11 cellular contexts compared by ENCODE assay signal in the genomic region with DNA sequence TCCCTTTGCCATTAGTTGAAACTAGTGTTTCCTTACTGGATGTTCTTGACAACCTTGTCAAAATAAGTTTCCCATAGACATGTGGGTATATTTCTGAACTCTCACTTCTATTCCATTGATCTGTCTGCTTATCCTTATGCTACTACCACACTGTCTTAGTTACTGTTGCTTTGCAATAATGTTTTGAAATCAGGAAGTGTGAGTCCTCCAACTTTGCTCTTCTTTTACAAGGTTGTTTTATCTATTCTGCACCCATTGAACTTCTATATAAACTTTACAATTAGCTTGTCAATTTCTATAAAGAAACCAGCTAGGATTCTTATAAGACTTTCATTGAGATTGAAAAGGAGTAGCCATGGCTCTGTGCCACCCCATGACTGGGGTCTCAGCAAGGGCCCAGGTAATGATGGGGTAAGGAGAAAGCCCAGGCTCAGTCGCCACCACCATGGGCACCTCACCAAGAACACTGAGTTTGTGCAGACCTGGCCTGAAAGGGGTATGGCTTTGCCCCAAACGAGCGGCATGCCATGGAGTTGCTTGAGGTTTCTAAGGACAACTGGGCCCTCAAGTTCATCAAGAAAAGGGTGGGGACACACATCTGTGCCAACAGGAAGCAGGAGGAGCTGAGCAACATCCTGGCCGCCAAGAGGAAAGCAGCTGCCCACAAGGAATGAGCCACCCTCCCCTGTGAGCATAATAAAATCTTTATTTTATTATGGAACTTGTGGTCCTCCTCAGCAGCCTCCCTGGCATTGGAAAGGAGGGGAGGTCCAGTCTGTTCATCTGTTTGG. TPM values are rescaled to one million over a fixed set of nuclear protein-coding genes. Genes with fewer than 3 reads are reported as not detected.
DNase-seq lines count a peak whose midpoint lies in the region; ATAC-seq, FAIRE-seq and TF ChIP-seq lines count a peak whose summit lies in the region.
"Had no signal": no experiment of that assay in that cellular context is flagged by ENCODE, and none has a peak within 500 bp of the region (broad histone marks: within the 10 kb centered on the region; RNA-seq: fewer than 3 reads in every experiment).

No MANE protein-coding gene starts in this region.

- H3K27me3 ChIP-seq in bronchial epithelial cell (ENCODE audit: control insufficient read depth, insufficient read depth, low read length) = no peaks in the 10 kb centered on the region
- H3K27me3 ChIP-seq in keratinocyte (ENCODE audit: control insufficient read depth, extremely low read depth, insufficient read depth, low read length) = no peaks in the 10 kb centered on the region
- no peaks in the 10 kb centered on the region for H3K27me3 ChIP-seq in suprapubic skin

- no peak overlapping the region for H3K9ac ChIP-seq in keratinocyte (ENCODE audit: control insufficient read depth, extremely low read depth, insufficient read depth, low read length)

- H3K36me3 ChIP-seq in bronchial epithelial cell (ENCODE audit: control insufficient read depth, insufficient read depth, low read length) (no peaks in the 10 kb centered on the region), keratinocyte (ENCODE audit: control insufficient read depth in 2 of 2, extremely low read depth in 1 of 2, insufficient read depth in 2 of 2, low read length in 2 of 2) (no peaks in the 10 kb centered on the region), suprapubic skin (no peaks in the 10 kb centered on the region)

- H3K4me1 ChIP-seq in keratinocyte (ENCODE audit: control insufficient read depth, extremely low read depth, insufficient read depth, low read length) (peaks cover 8% of the 10 kb centered on the region), suprapubic skin (peaks cover 21% of the 10 kb centered on the region)

- H3K4me2 ChIP-seq in keratinocyte (ENCODE audit: control insufficient read depth, extremely low read depth, insufficient read depth, low read depth, low read length) = peak overlapping the region; percentile 17

- H3K79me2 ChIP-seq in keratinocyte (ENCODE audit: control insufficient read depth, insufficient read depth, low read length) = no peaks in the 10 kb centered on the region

- H3K27ac ChIP-seq in keratinocyte (ENCODE audit: control insufficient read depth, insufficient read depth, low read length) (no peak overlapping the region), suprapubic skin (peak overlapping the region; percentile 70)

- DNase-seq in LNCaP clone FGC (ENCODE audit: low read depth) (peak; percentile 3), bronchial epithelial cell (ENCODE audit: low read depth) (peak; percentile 63), keratinocyte (ENCODE audit: low read depth, low spot score) (no peak), suprapubic skin (ENCODE audit: low spot score in 2 of 2) (peak in 1 of 2 donors; percentile 71), GM10248 (ENCODE audit: extremely low spot score) (no peak), NCI-H2227 (lab: John Stamatoyannopoulos, UW; ENCODE audit: unreplicated experiment) (no peak), GDM1 (lab: John Stamatoyannopoulos, UW) (no peak)
- DNase-seq: activated CD4-positive, CD25-positive, alpha-beta regulatory T cell treated with anti-CD3 and anti-CD28 coated beads, Interleukin-2, amount 50 U/mL, for 72 hours had no signal

- H3K9me3 ChIP-seq in keratinocyte (ENCODE audit: control insufficient read depth, low read depth, low read length) = no peaks in the 10 kb centered on the region
- no peaks in the 10 kb centered on the region for H3K9me3 ChIP-seq in suprapubic skin

- H2AFZ ChIP-seq in keratinocyte (ENCODE audit: control insufficient read depth, low read length) = peak overlapping the region; percentile 56

- TF ChIP-seq EP300 in suprapubic skin (IDR thresholded peaks at IDR 0.05) = no peak

- POLR2A ChIA-PET in GM10248 (lab: Yijun Ruan, JAX) = no interaction called here

- 24% methylated on average over 4 of the region's 4 CpGs for WGBS in suprapubic skin

- dilution Hi-C loops in keratinocyte (cut with MboI; ENCODE audit: extremely low pct_ligation_motif_present, low sequenced_read_pairs) = no loop called here

- no peaks in the 10 kb centered on the region for H4K20me1 ChIP-seq in keratinocyte (ENCODE audit: control insufficient read depth, extremely low read depth, insufficient read depth, low read length)

- H3K9me1 ChIP-seq in keratinocyte (ENCODE audit: control insufficient read depth, extremely low read depth, insufficient read depth, low read length) = no peaks in the 10 kb centered on the region

- ATAC-seq in GM18498 (IDR thresholded peaks at IDR 0.05; ENCODE audit: unreplicated experiment) = no peak

- FAIRE-seq in bronchial epithelial cell (lab: Jason Lieb, UNC) (no peak), keratinocyte (lab: Jason Lieb, UNC) (peak; percentile 32)
- FAIRE-seq: GM18507 had no signal

- TF ChIP-seq POLR2A in suprapubic skin (IDR thresholded peaks at IDR 0.05) = no peak

- no peak for TF ChIP-seq CTCF in LNCaP clone FGC (IDR thresholded peaks at IDR 0.05; ENCODE audit: control insufficient read depth, extremely low read depth, insufficient read depth)
- no peak for TF ChIP-seq CTCF in bronchial epithelial cell (IDR thresholded peaks at IDR 0.05; ENCODE audit: insufficient read depth, low read length, severe bottlenecking)
- no peak for TF ChIP-seq CTCF in keratinocyte (optimal IDR thresholded peaks at IDR 0.05 in 1 of 3, IDR thresholded peaks at IDR 0.05 in 1 of 3, conservative IDR thresholded peaks at IDR 0.05 in 1 of 3; ENCODE audit: extremely low read depth in 1 of 3, insufficient read depth in 2 of 3, low read length in 3 of 3)
- TF ChIP-seq CTCF in suprapubic skin (IDR thresholded peaks at IDR 0.05) = no peak
- TF ChIP-seq CTCF in GM10248 (IDR thresholded peaks at IDR 0.05; ENCODE audit: control extremely low read depth, extremely low read depth, low read depth, missing control alignments) = no peak

- H3K4me3 ChIP-seq in LNCaP clone FGC (ENCODE audit: low read depth, low read length) = no peak overlapping the region
- no peak overlapping the region for H3K4me3 ChIP-seq in bronchial epithelial cell (ENCODE audit: low read depth, low read length)
- H3K4me3 ChIP-seq in keratinocyte (ENCODE audit: control insufficient read depth in 2 of 3, extremely low read depth in 1 of 3, insufficient read depth in 2 of 3, low read depth in 1 of 3, low read length in 3 of 3) = no peak overlapping the region
- no peak overlapping the region for H3K4me3 ChIP-seq in suprapubic skin

- CTCF ChIA-PET in GM10248 (lab: Yijun Ruan, JAX) = interaction anchor here (1.9 kb wide), 1 partner anchor 13 kb away, joined by 5 read pairs; no protein-coding TSS in a partner anchor

RNA-seq across cellular contexts. Expression of a gene that starts 24.1 kb away (rescaled TPM):
- 2.3 and 3.2 TPM in 2 replicates for total RNA-seq in bronchial epithelial cell
- polyA plus RNA-seq in keratinocyte = 0.06 to 0.19 TPM (median 0.18 TPM) in 3 replicates
- 0.31 TPM for polyA plus RNA-seq in keratinocyte (2011; ENCODE audit: low read depth)
- polyA plus RNA-seq in keratinocyte (2011; cell fraction: cytosol; rRNA removed) = 0.04 and 0.09 TPM in 2 replicates
- 0.21 and 0.66 TPM in 2 replicates for polyA plus RNA-seq in keratinocyte (2011; cell fraction: nucleus; rRNA removed)
- 0.28 and 2.2 TPM in 2 replicates for polyA plus RNA-seq in keratinocyte (2012; ENCODE audit: low replicate concordance)
- 0.13 to 0.61 TPM in 2 of 3 replicates, not detected in the other for polyA minus RNA-seq in keratinocyte
- not detected for polyA minus RNA-seq in keratinocyte (2011; cell fraction: cytosol; rRNA and poly(A)+ RNA removed)
- polyA minus RNA-seq in keratinocyte (2011; cell fraction: nucleus; rRNA and poly(A)+ RNA removed) = 0.32 TPM in 1 of 2 replicates, not detected in the other
- 10 to 100 TPM in 2 of 4 donors, 1 to 10 TPM in 2; 6.7 to 12.6 (median 9.9) TPM for total RNA-seq in suprapubic skin
- total RNA-seq: progenitor cell of endocrine pancreas had no signal

RNA-seq across cellular contexts. Expression of a gene that starts 30.3 kb away (rescaled TPM):
- total RNA-seq in bronchial epithelial cell = 15.7 and 18.2 TPM in 2 replicates
- 7.6 to 9.2 TPM (median 7.9 TPM) in 3 replicates for polyA plus RNA-seq in keratinocyte
- polyA plus RNA-seq in keratinocyte (2011; ENCODE audit: low read depth) = 6.1 TPM
- polyA plus RNA-seq in keratinocyte (2011; cell fraction: cytosol; rRNA removed) = 3.1 and 3.6 TPM in 2 replicates
- polyA plus RNA-seq in keratinocyte (2011; cell fraction: nucleus; rRNA removed) = 22.0 and 29.0 TPM in 2 replicates
- 7.3 and 8.4 TPM in 2 replicates for polyA plus RNA-seq in keratinocyte (2012; ENCODE audit: low replicate concordance)
- polyA minus RNA-seq in keratinocyte = 7.2 to 11.8 TPM (median 8.8 TPM) in 3 replicates
- 4.0 TPM for polyA minus RNA-seq in keratinocyte (2011; cell fraction: cytosol; rRNA and poly(A)+ RNA removed)
- polyA minus RNA-seq in keratinocyte (2011; cell fraction: nucleus; rRNA and poly(A)+ RNA removed) = 9.6 and 11.2 TPM in 2 replicates
- 10 to 100 TPM; 22.3 to 61.6 (median 38.8) TPM for total RNA-seq in suprapubic skin

RNA-seq across cellular contexts. Expression of a gene that starts 38.5 kb away (rescaled TPM):
- total RNA-seq in bronchial epithelial cell (16.8 and 46.5 TPM in 2 replicates), suprapubic skin (10 to 100 TPM; 47.2 to 62.8 (median 57.4) TPM)
- polyA plus RNA-seq in keratinocyte = 65.6 to 143 TPM (median 101 TPM) in 3 replicates
- 11.4 TPM for polyA plus RNA-seq in keratinocyte (2011; ENCODE audit: low read depth)
- 64.9 and 84.3 TPM in 2 replicates for polyA plus RNA-seq in keratinocyte (2011; cell fraction: cytosol; rRNA removed)
- polyA plus RNA-seq in keratinocyte (2011; cell fraction: nucleus; rRNA removed) = 31.9 and 33.5 TPM in 2 replicates
- 94.4 and 101 TPM in 2 replicates for polyA plus RNA-seq in keratinocyte (2012; ENCODE audit: low replicate concordance)
- polyA minus RNA-seq in keratinocyte = 9.2 to 31.0 TPM (median 18.5 TPM) in 3 replicates
- polyA minus RNA-seq in keratinocyte (2011; cell fraction: cytosol; rRNA and poly(A)+ RNA removed) = 42.2 TPM
- 9.8 and 11.5 TPM in 2 replicates for polyA minus RNA-seq in keratinocyte (2011; cell fraction: nucleus; rRNA and poly(A)+ RNA removed)

RNA-seq across cellular contexts. Expression of a gene that starts 38.7 kb away (rescaled TPM):
- total RNA-seq in bronchial epithelial cell (58.4 and 98.7 TPM in 2 replicates), suprapubic skin (100 to 1,000 TPM in 2 of 4 donors, 10 to 100 TPM in 2; 73.2 to 149 (median 92.0) TPM)
- 76.4 to 119 TPM (median 118 TPM) in 3 replicates for polyA plus RNA-seq in keratinocyte
- 156 TPM for polyA plus RNA-seq in keratinocyte (2011; ENCODE audit: low read depth)
- polyA plus RNA-seq in keratinocyte (2011; cell fraction: cytosol; rRNA removed) = 80.0 and 83.2 TPM in 2 replicates
- 95.3 and 118 TPM in 2 replicates for polyA plus RNA-seq in keratinocyte (2011; cell fraction: nucleus; rRNA removed)
- 63.2 and 83.7 TPM in 2 replicates for polyA plus RNA-seq in keratinocyte (2012; ENCODE audit: low replicate concordance)
- 41.4 to 48.4 TPM (median 42.1 TPM) in 3 replicates for polyA minus RNA-seq in keratinocyte
- 29.5 TPM for polyA minus RNA-seq in keratinocyte (2011; cell fraction: cytosol; rRNA and poly(A)+ RNA removed)
- polyA minus RNA-seq in keratinocyte (2011; cell fraction: nucleus; rRNA and poly(A)+ RNA removed) = 21.9 and 33.9 TPM in 2 replicates

RNA-seq across cellular contexts. Expression of a gene that starts 44.3 kb away (rescaled TPM):
- total RNA-seq in bronchial epithelial cell = 13.2 and 21.4 TPM in 2 replicates
- polyA plus RNA-seq in keratinocyte = 63.1 to 95.7 TPM (median 63.5 TPM) in 3 replicates
- 7.7 TPM for polyA plus RNA-seq in keratinocyte (2011; ENCODE audit: low read depth)
- 80.5 and 89.5 TPM in 2 replicates for polyA plus RNA-seq in keratinocyte (2011; cell fraction: cytosol; rRNA removed)
- polyA plus RNA-seq in keratinocyte (2011; cell fraction: nucleus; rRNA removed) = 65.0 and 85.0 TPM in 2 replicates
- polyA plus RNA-seq in keratinocyte (2012; ENCODE audit: low replicate concordance) = 69.7 and 77.9 TPM in 2 replicates
- 70.9 to 195 TPM (median 80.6 TPM) in 3 replicates for polyA minus RNA-seq in keratinocyte
- polyA minus RNA-seq in keratinocyte (2011; cell fraction: cytosol; rRNA and poly(A)+ RNA removed) = 38.2 TPM
- polyA minus RNA-seq in keratinocyte (2011; cell fraction: nucleus; rRNA and poly(A)+ RNA removed) = 16.8 and 37.3 TPM in 2 replicates
- total RNA-seq in suprapubic skin = 10 to 100 TPM; 30.7 to 85.0 (median 63.1) TPM

Comparison
In these comparisons a context has a peak if more than half of its experiments do, and no peak if none do; other contexts are left out.
1. DNase-seq: peak in LNCaP clone FGC (single experiment) and bronchial epithelial cell (single experiment); none in keratinocyte (single experiment), GM10248 (single experiment), NCI-H2227 (single experiment) and GDM1 (single experiment).